17 cellular contexts compared by ENCODE assay signal in genomic region chr9:89374176-89374575, GRCh38. TPM values are rescaled to one million over a fixed set of nuclear protein-coding genes. Genes with fewer than 3 reads are reported as not detected.
DNase-seq lines count a peak whose midpoint lies in the region; ATAC-seq and TF ChIP-seq lines count a peak whose summit lies in the region.
"Had no signal": no experiment of that assay in that cellular context is flagged by ENCODE, and none has a peak within 500 bp of the region (broad histone marks: within the 10 kb centered on the region; RNA-seq: fewer than 3 reads in every experiment).

No MANE protein-coding gene starts in this region.

- H3K27ac Mint-ChIP-seq in T-helper 2 cell treated with Interferon-gamma antibody and Interleukin-4, amounts not matched to agents 5 μg/mL and 100 μg/mL, for 36 hours = peak overlapping the region; percentile 68
- peak overlapping the region in 2 of 3 donors; percentile 31 to 70 for H3K27ac Mint-ChIP-seq in IgD-negative memory B cell
- peak overlapping the region; percentile 66 to 94 for H3K27ac Mint-ChIP-seq in activated naive CD4-positive, alpha-beta T cell treated with anti-CD3 and anti-CD28 coated beads, Interleukin-2, amount 50 U/mL, for 72 hours
- H3K27ac Mint-ChIP-seq in natural killer cell treated with Interleukin-12 subunit alpha and Interleukin-12 subunit beta and Interleukin-15 and Interleukin-18, amount 100 ng/mL, for 72 hours = peak overlapping the region; percentile 76 to 87

- H3K4me1 Mint-ChIP-seq in T-helper 2 cell treated with Interferon-gamma antibody and Interleukin-4, amounts not matched to agents 5 μg/mL and 100 μg/mL, for 36 hours (ENCODE audit: low read depth) = peaks cover 57% of the 10 kb centered on the region
- peaks cover 11 to 21% (median 15%) of the 10 kb centered on the region in 3 donors for H3K4me1 Mint-ChIP-seq in IgD-negative memory B cell
- H3K4me1 Mint-ChIP-seq in natural killer cell treated with Interleukin-12 subunit alpha and Interleukin-12 subunit beta and Interleukin-15 and Interleukin-18, amount 100 ng/mL, for 72 hours (ENCODE audit: low read depth in 2 of 2) = peaks cover 36 to 39% of the 10 kb centered on the region in 2 donors

- ATAC-seq in activated naive CD4-positive, alpha-beta T cell treated with anti-CD3 and anti-CD28 coated beads, Interleukin-2, amount 50 U/mL, for 72 hours = no peak
- ATAC-seq in natural killer cell treated with Interleukin-12 subunit alpha and Interleukin-12 subunit beta and Interleukin-15 and Interleukin-18, amount 100 ng/mL, for 72 hours = no peak
- ATAC-seq in GM19351 (IDR thresholded peaks at IDR 0.05; ENCODE audit: unreplicated experiment) = no peak
- ATAC-seq: esophagus mucosa, pancreas, WTC11 had no signal

- no peaks in the 10 kb centered on the region for H3K27me3 Mint-ChIP-seq in T-helper 2 cell treated with Interferon-gamma antibody and Interleukin-4, amounts not matched to agents 5 μg/mL and 100 μg/mL, for 36 hours (ENCODE audit: low read depth)
- no peaks in the 10 kb centered on the region for H3K27me3 Mint-ChIP-seq in IgD-negative memory B cell
- no peaks in the 10 kb centered on the region for H3K27me3 Mint-ChIP-seq in natural killer cell treated with Interleukin-12 subunit alpha and Interleukin-12 subunit beta and Interleukin-15 and Interleukin-18, amount 100 ng/mL, for 72 hours

- no peaks in the 10 kb centered on the region for H3K9me3 Mint-ChIP-seq in T-helper 2 cell treated with Interferon-gamma antibody and Interleukin-4, amounts not matched to agents 5 μg/mL and 100 μg/mL, for 36 hours
- H3K9me3 Mint-ChIP-seq in IgD-negative memory B cell = no peaks in the 10 kb centered on the region
- H3K9me3 Mint-ChIP-seq in activated naive CD4-positive, alpha-beta T cell treated with anti-CD3 and anti-CD28 coated beads, Interleukin-2, amount 50 U/mL, for 72 hours = no peaks in the 10 kb centered on the region
- no peaks in the 10 kb centered on the region for H3K9me3 Mint-ChIP-seq in natural killer cell treated with Interleukin-12 subunit alpha and Interleukin-12 subunit beta and Interleukin-15 and Interleukin-18, amount 100 ng/mL, for 72 hours
- H3K9me3 Mint-ChIP-seq: WTC11 had no signal

- no peak for DNase-seq in T-helper 2 cell treated with Interferon-gamma antibody and Interleukin-4, amounts not matched to agents 5 μg/mL and 100 μg/mL, for 36 hours (ENCODE audit: low spot score)
- DNase-seq in T-helper 2 cell (no peak), NCI-H1105 treated with DMSO at 0.1 percent for 48 hours (lab: John Stamatoyannopoulos, UW) (no peak), GM10266 (ENCODE audit: extremely low spot score) (no peak)
- no peak for DNase-seq in activated naive CD4-positive, alpha-beta T cell treated with anti-CD3 and anti-CD28 coated beads, Interleukin-2, amount 50 U/mL, for 72 hours (ENCODE audit: low spot score in 2 of 2)
- no peak for DNase-seq in natural killer cell treated with Interleukin-12 subunit alpha and Interleukin-12 subunit beta and Interleukin-15 and Interleukin-18, amount 100 ng/mL, for 72 hours (ENCODE audit: low spot score)
- DNase-seq: mammary epithelial cell; NCI-H187; Right ventricle myocardium superior; stimulated activated CD4-positive, alpha-beta T cell treated with anti-CD3 and anti-CD28 coated beads, Interleukin-15, amount 100 ng/mL, for 24 hours; stimulated activated CD8-positive, alpha-beta memory T cell treated with anti-CD3 and anti-CD28 coated beads, Interleukin-4, amount 100 ng/mL, for 48 hours; uterus had no signal

- TF ChIP-seq CTCF in GM10266 (IDR thresholded peaks at IDR 0.05; ENCODE audit: control insufficient read depth, insufficient read depth, low read depth, missing control alignments) = no peak

- no peak overlapping the region for H3K4me3 Mint-ChIP-seq in T-helper 2 cell treated with Interferon-gamma antibody and Interleukin-4, amounts not matched to agents 5 μg/mL and 100 μg/mL, for 36 hours
- no peak overlapping the region for H3K4me3 Mint-ChIP-seq in IgD-negative memory B cell
- H3K4me3 Mint-ChIP-seq in natural killer cell treated with Interleukin-12 subunit alpha and Interleukin-12 subunit beta and Interleukin-15 and Interleukin-18, amount 100 ng/mL, for 72 hours = no peak overlapping the region
- H3K4me3 Mint-ChIP-seq: WTC11 had no signal

- H3K36me3 Mint-ChIP-seq in T-helper 2 cell treated with Interferon-gamma antibody and Interleukin-4, amounts not matched to agents 5 μg/mL and 100 μg/mL, for 36 hours (ENCODE audit: low read depth) = peaks cover 46% of the 10 kb centered on the region
- peaks cover 6% of the 10 kb centered on the region for H3K36me3 Mint-ChIP-seq in IgD-negative memory B cell
- H3K36me3 Mint-ChIP-seq in activated naive CD4-positive, alpha-beta T cell treated with anti-CD3 and anti-CD28 coated beads, Interleukin-2, amount 50 U/mL, for 72 hours = peaks cover 10 to 28% of the 10 kb centered on the region in 2 donors
- H3K36me3 Mint-ChIP-seq in natural killer cell treated with Interleukin-12 subunit alpha and Interleukin-12 subunit beta and Interleukin-15 and Interleukin-18, amount 100 ng/mL, for 72 hours = no peaks in the 10 kb centered on the region

RNA-seq across cellular contexts. Expression of gene SECISBP2, which starts 55.9 kb away (rescaled TPM):
- 30.6 TPM for polyA plus RNA-seq in IgD-negative memory B cell
- total RNA-seq in activated naive CD4-positive, alpha-beta T cell treated with anti-CD3 and anti-CD28 coated beads, Interleukin-2, amount 50 U/mL, for 72 hours = 10 to 100 TPM; 42.8 to 52.0 TPM
- 10 to 100 TPM; 43.1 to 63.6 TPM for total RNA-seq in natural killer cell treated with Interleukin-12 subunit alpha and Interleukin-12 subunit beta and Interleukin-15 and Interleukin-18, amount 100 ng/mL, for 72 hours
